ENCODE assay signal across 8 cellular contexts in genomic region chr12:76348079-76348901, GRCh38. TPM values are rescaled to one million over a fixed set of nuclear protein-coding genes. Genes with fewer than 3 reads are reported as not detected.
DNase-seq lines count a peak whose midpoint lies in the region; ATAC-seq, FAIRE-seq and TF ChIP-seq lines count a peak whose summit lies in the region.

BBS10 (minus strand) TSS chr12:76348415; CDS start chr12:76348358, 57 bp downstream.

- peak; percentile 73 for TF ChIP-seq POLR2A in GM15510 (IDR thresholded peaks at IDR 0.05; ENCODE audit: borderline replicate concordance, extremely low read depth, insufficient read length)

- no peaks in the 10 kb centered on the region for H4K20me1 ChIP-seq in astrocyte (ENCODE audit: insufficient read depth, low read length)

- H3K4me3 ChIP-seq in astrocyte (ENCODE audit: insufficient read depth, low read depth, low read length), result peak within 1 kb of the TSS; percentile 88

- peak within 1 kb of the TSS; percentile 85 for H3K27ac Mint-ChIP-seq in astrocyte (ENCODE audit: unreplicated experiment)

- peaks cover 19% of the 10 kb centered on the region for H3K4me1 ChIP-seq in astrocyte (ENCODE audit: insufficient read depth, low read length)

- FAIRE-seq in astrocyte (lab: Jason Lieb, UNC), result no peak

- H3K9me3 ChIP-seq in astrocyte (ENCODE audit: insufficient read depth, low read depth, low read length), result no peaks in the 10 kb centered on the region

- no peaks in the 10 kb centered on the region for H3K9me3 Mint-ChIP-seq in astrocyte (ENCODE audit: unreplicated experiment)

- H3K79me2 ChIP-seq in astrocyte (ENCODE audit: insufficient read depth, low read length), result peaks cover 24% of the 10 kb centered on the region

- H3K4me1 Mint-ChIP-seq in astrocyte (ENCODE audit: low read depth, unreplicated experiment), result peaks cover 20% of the 10 kb centered on the region

- DNase-seq in NCI-H146 treated with DMSO at 0.1 percent for 48 hours (lab: John Stamatoyannopoulos, UW; ENCODE audit: unreplicated experiment) (peak; percentile 86), T-helper 2 cell (peak; percentile 57 to 94 (median 76)), astrocyte (ENCODE audit: low read depth) (peak; percentile 89), hepatic stellate cell (ENCODE audit: low spot score) (peak; percentile 90), renal cortical epithelial cell (ENCODE audit: low read depth) (peak; percentile 82), cortex of kidney (lab: John Stamatoyannopoulos, UW) (no peak)

- ATAC-seq in HG02884 (IDR thresholded peaks at IDR 0.05; ENCODE audit: unreplicated experiment), result peak; percentile 92

- peak within 1 kb of the TSS; percentile 93 for H3K4me3 Mint-ChIP-seq in astrocyte (ENCODE audit: unreplicated experiment)

- peak within 1 kb of the TSS; percentile 84 for H3K9ac ChIP-seq in astrocyte (ENCODE audit: low read length)

- H3K36me3 Mint-ChIP-seq in astrocyte (ENCODE audit: low read depth, unreplicated experiment), result peaks cover 3% of the 10 kb centered on the region

- H3K36me3 ChIP-seq in astrocyte (ENCODE audit: insufficient read depth, low read length), result no peaks in the 10 kb centered on the region

- no peaks in the 10 kb centered on the region for H3K27me3 Mint-ChIP-seq in astrocyte (ENCODE audit: low read depth, unreplicated experiment)

- no peaks in the 10 kb centered on the region for H3K27me3 ChIP-seq in astrocyte (ENCODE audit: insufficient read depth, low read length)

- H3K27ac ChIP-seq in astrocyte (ENCODE audit: low read depth, low read length), result peak within 1 kb of the TSS; percentile 77

- peak within 1 kb of the TSS; percentile 87 for H3K4me2 ChIP-seq in astrocyte (ENCODE audit: low read length)

- H2AFZ ChIP-seq in astrocyte (ENCODE audit: low read depth, low read length), result peak within 1 kb of the TSS; percentile 81

- TF ChIP-seq CTCF in astrocyte (IDR thresholded peaks at IDR 0.05; ENCODE audit: insufficient read depth, low read depth, low read length), result peak; percentile 24

RNA-seq across cellular contexts. Expression of gene BBS10, which starts in this region (rescaled TPM):
- total RNA-seq in astrocyte, result 9.8 and 9.9 TPM in 2 replicates
- 15.6 and 17.4 TPM in 2 replicates for total RNA-seq in renal cortical epithelial cell
